ENCODE assay signal across 22 cellular contexts in the genomic region with DNA sequence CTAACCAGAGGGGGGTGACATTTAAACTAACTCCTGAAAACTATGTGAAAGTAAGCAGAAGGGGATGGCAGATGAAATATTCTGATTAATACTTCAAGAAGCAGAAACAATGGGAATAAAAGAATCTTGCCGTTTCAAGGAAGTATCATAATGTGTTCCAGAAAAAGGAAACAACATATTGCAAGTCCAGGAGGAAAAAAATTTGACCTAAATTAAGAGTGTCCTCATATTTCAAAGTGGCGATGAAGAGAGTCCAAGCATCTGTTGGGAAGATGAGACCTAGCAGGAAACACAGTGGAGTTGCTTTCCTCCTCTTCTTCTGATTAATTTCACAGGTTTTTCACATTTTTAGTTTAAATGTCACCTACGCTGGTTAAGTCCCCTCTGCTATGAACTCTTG. TPM values are rescaled to one million over a fixed set of nuclear protein-coding genes. Genes with fewer than 3 reads are reported as not detected.
DNase-seq lines count a peak whose midpoint lies in the region; ATAC-seq lines count a peak whose summit lies in the region.
"Had no signal": no experiment of that assay in that cellular context is flagged by ENCODE, and none has a peak within 500 bp of the region (broad histone marks: within the 10 kb centered on the region; RNA-seq: fewer than 3 reads in every experiment).

No MANE protein-coding gene starts in this region.

- CTCF ChIA-PET in CD4-positive, alpha-beta memory T cell (lab: Charles Lee; ENCODE audit: partially characterized antibody), result no interaction called here

- no peak for DNase-seq in CD4-positive, alpha-beta memory T cell
- DNase-seq in activated naive CD8-positive, alpha-beta T cell treated with anti-CD3 and anti-CD28 coated beads for 36 hours, result no peak
- DNase-seq in naive thymus-derived CD8-positive, alpha-beta T cell, result no peak
- DNase-seq in NCI-H446 treated with DMSO at 0.1 percent for 48 hours (lab: John Stamatoyannopoulos, UW) (no peak), left colon (no peak), posterior vena cava (ENCODE audit: low spot score) (no peak)
- DNase-seq: AML-193; aorta; erythroblast; GOT3; left cardiac atrium; NCI-H1092; NCI-H2081 treated with DMSO at 0.1 percent for 48 hours; OCI-M1; SIG-M5; stimulated activated CD4-positive, alpha-beta T cell treated with anti-CD3 and anti-CD28 coated beads, Interleukin-15, amount 100 ng/mL, for 24 hours; T-helper 2 cell had no signal

- H3K4me2 ChIP-seq in BLaER1, result peak overlapping the region; percentile 77
- H3K4me2 ChIP-seq: KMS-11 had no signal

- peaks cover 0 to 2% (median 0%) of the 10 kb centered on the region in 8 donors for H3K9me3 Mint-ChIP-seq in CD4-positive, alpha-beta memory T cell
- peaks cover 4% of the 10 kb centered on the region for H3K9me3 Mint-ChIP-seq in activated naive CD8-positive, alpha-beta T cell treated with anti-CD3 and anti-CD28 coated beads for 36 hours
- H3K9me3 Mint-ChIP-seq in naive thymus-derived CD8-positive, alpha-beta T cell, result peaks cover 0 to 6% (median 0%) of the 10 kb centered on the region in 9 donors

- peaks cover 0 to 6% of the 10 kb centered on the region in 2 donors for H3K36me3 Mint-ChIP-seq in CD4-positive, alpha-beta memory T cell
- H3K36me3 Mint-ChIP-seq in activated naive CD8-positive, alpha-beta T cell treated with anti-CD3 and anti-CD28 coated beads for 36 hours, result peaks cover 30% of the 10 kb centered on the region
- peaks cover 0 to 8% (median 0%) of the 10 kb centered on the region in 3 donors for H3K36me3 Mint-ChIP-seq in naive thymus-derived CD8-positive, alpha-beta T cell

- peak overlapping the region in 1 of 8 donors; percentile 22 for H3K4me3 Mint-ChIP-seq in CD4-positive, alpha-beta memory T cell
- no peak overlapping the region for H3K4me3 Mint-ChIP-seq in activated naive CD8-positive, alpha-beta T cell treated with anti-CD3 and anti-CD28 coated beads for 36 hours
- H3K4me3 Mint-ChIP-seq in naive thymus-derived CD8-positive, alpha-beta T cell, result peak overlapping the region in 4 of 10 donors; percentile 8 to 65 (median 18)

- H3K9me3 ChIP-seq in BLaER1, result 0 out of 2 replicates have a peak, but pooled peaks cover 3% of the 10 kb centered on the region
- H3K9me3 ChIP-seq in CD4-positive, alpha-beta memory T cell (ENCODE audit: control insufficient read depth in 1 of 2, low read length in 2 of 2), result no peaks in the 10 kb centered on the region
- H3K9me3 ChIP-seq: neutrophil, right atrium auricular region, tibial nerve had no signal

- no peaks in the 10 kb centered on the region for H3K27me3 ChIP-seq in BLaER1
- H3K27me3 ChIP-seq in CD4-positive, alpha-beta memory T cell (ENCODE audit: insufficient read depth, low read length), result no peaks in the 10 kb centered on the region
- H3K27me3 ChIP-seq: neutrophil, right atrium auricular region, tibial nerve had no signal

- no peak overlapping the region for H3K9ac ChIP-seq in BLaER1
- H3K9ac ChIP-seq: KMS-11 had no signal

- POLR2A ChIA-PET in CD4-positive, alpha-beta memory T cell (lab: Charles Lee; ENCODE audit: partially characterized antibody), result no interaction called here
- POLR2A ChIA-PET in naive thymus-derived CD8-positive, alpha-beta T cell (lab: Charles Lee), result interaction anchor here (0.7 kb wide), 1 partner anchor 123 kb away, joined by 4 read pairs; no protein-coding TSS in a partner anchor

- peaks cover 97% of the 10 kb centered on the region for H3K4me1 ChIP-seq in BLaER1
- H3K4me1 ChIP-seq in CD4-positive, alpha-beta memory T cell (ENCODE audit: insufficient read depth, low read length), result peaks cover 60% of the 10 kb centered on the region

- no peaks in the 10 kb centered on the region for H4K20me1 ChIP-seq in BLaER1

- intact Hi-C loops in CD4-positive, alpha-beta memory T cell (cut with micrococcal nuclease), result no loop called here
- intact Hi-C loops in left colon (cut with DNase I, micrococcal nuclease), result no loop called here
- intact Hi-C loops in posterior vena cava (cut with DNase I), result no loop called here

- no peak overlapping the region for H3K4me3 ChIP-seq in BLaER1
- no peak overlapping the region for H3K4me3 ChIP-seq in CD4-positive, alpha-beta memory T cell (ENCODE audit: low read length in 2 of 2)
- H3K4me3 ChIP-seq: right atrium auricular region, tibial nerve had no signal

- peak overlapping the region; percentile 86 to 100 (median 96) for H3K27ac Mint-ChIP-seq in CD4-positive, alpha-beta memory T cell
- H3K27ac Mint-ChIP-seq in activated naive CD8-positive, alpha-beta T cell treated with anti-CD3 and anti-CD28 coated beads for 36 hours, result peak overlapping the region; percentile 65
- peak overlapping the region; percentile 98 to 100 (median 99) for H3K27ac Mint-ChIP-seq in naive thymus-derived CD8-positive, alpha-beta T cell

- no peaks in the 10 kb centered on the region for H3K36me3 ChIP-seq in BLaER1
- no peaks in the 10 kb centered on the region for H3K36me3 ChIP-seq in CD4-positive, alpha-beta memory T cell (ENCODE audit: insufficient read depth, low read length)
- H3K36me3 ChIP-seq: neutrophil, right atrium auricular region, tibial nerve had no signal

- ATAC-seq in naive thymus-derived CD8-positive, alpha-beta T cell, result no peak
- ATAC-seq in left colon, result no peak

- no peaks in the 10 kb centered on the region for H3K27me3 Mint-ChIP-seq in CD4-positive, alpha-beta memory T cell
- H3K27me3 Mint-ChIP-seq in activated naive CD8-positive, alpha-beta T cell treated with anti-CD3 and anti-CD28 coated beads for 36 hours, result no peaks in the 10 kb centered on the region
- no peaks in the 10 kb centered on the region for H3K27me3 Mint-ChIP-seq in naive thymus-derived CD8-positive, alpha-beta T cell

- peaks cover 45 to 78% (median 53%) of the 10 kb centered on the region in 4 donors for H3K4me1 Mint-ChIP-seq in CD4-positive, alpha-beta memory T cell
- peaks cover 76% of the 10 kb centered on the region for H3K4me1 Mint-ChIP-seq in activated naive CD8-positive, alpha-beta T cell treated with anti-CD3 and anti-CD28 coated beads for 36 hours
- H3K4me1 Mint-ChIP-seq in naive thymus-derived CD8-positive, alpha-beta T cell, result peaks cover 25 to 84% (median 75%) of the 10 kb centered on the region in 4 donors

- H3K27ac ChIP-seq in BLaER1, result peak overlapping the region; percentile 69
- no peak overlapping the region for H3K27ac ChIP-seq in CD4-positive, alpha-beta memory T cell (ENCODE audit: low read depth, low read length)
- H3K27ac ChIP-seq: KMS-11, neutrophil, right atrium auricular region had no signal

RNA-seq across cellular contexts. Expression of a gene that starts 45.6 kb away (rescaled TPM):
- total RNA-seq in CD4-positive, alpha-beta memory T cell, result 100 to 1,000 TPM; 145 to 165 TPM
- polyA plus RNA-seq in CD4-positive, alpha-beta memory T cell, result 100 to 1,000 TPM; 112 to 318 TPM
- total RNA-seq in activated naive CD8-positive, alpha-beta T cell treated with anti-CD3 and anti-CD28 coated beads for 36 hours, result 100 to 1,000 TPM; 214 to 222 TPM
- total RNA-seq in naive thymus-derived CD8-positive, alpha-beta T cell, result 100 to 1,000 TPM; 108 to 114 TPM
- polyA plus RNA-seq in naive thymus-derived CD8-positive, alpha-beta T cell, result 100 to 1,000 TPM in 1 of 3 donors, 10 to 100 TPM in 2; 61.5 to 139 (median 84.3) TPM
- 10 to 100 TPM; 36.1 to 45.7 TPM for total RNA-seq in left colon
- 10 to 100 TPM; 19.0 to 28.6 TPM for total RNA-seq in posterior vena cava
